Comparison of ENCODE assay signal across 17 cellular contexts in the genomic region with DNA sequence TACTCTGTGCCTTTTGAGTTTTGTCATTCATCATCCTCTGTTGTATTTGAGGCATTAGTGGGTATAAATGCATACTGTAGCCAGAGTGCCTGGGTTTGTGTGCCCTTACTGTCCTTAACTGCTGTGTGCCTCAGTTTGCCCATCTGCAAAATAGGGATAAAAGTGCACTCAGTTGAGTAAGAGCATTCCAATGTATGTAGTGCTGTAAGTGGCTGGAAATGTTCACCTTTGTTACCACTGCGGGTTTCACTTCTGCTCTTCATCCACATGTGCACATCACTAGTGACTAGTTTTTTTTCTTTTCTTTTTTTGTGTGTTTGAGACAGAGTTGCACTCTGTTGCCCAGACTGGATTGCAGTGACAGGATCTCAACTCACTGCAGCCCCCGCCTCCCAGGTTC. TPM values are rescaled to one million over a fixed set of nuclear protein-coding genes. Genes with fewer than 3 reads are reported as not detected.
DNase-seq lines count a peak whose midpoint lies in the region; ATAC-seq and TF ChIP-seq lines count a peak whose summit lies in the region.
"Had no signal": no experiment of that assay in that cellular context is flagged by ENCODE, and none has a peak within 500 bp of the region (broad histone marks: within the 10 kb centered on the region; RNA-seq: fewer than 3 reads in every experiment).

No MANE protein-coding gene starts in this region.

- peaks cover 27 to 99% (median 75%) of the 10 kb centered on the region in 11 experiments; a peak in 21 of 22 replicates for H4K20me1 ChIP-seq in BLaER1 treated with 17β-estradiol and CSF1 and Interleukin-3, amounts not matched to agents 10 nM and 100 nM

- peaks cover 17 to 39% (median 24%) of the 10 kb centered on the region in 10 experiments for H3K4me1 ChIP-seq in BLaER1 treated with 17β-estradiol and CSF1 and Interleukin-3, amounts not matched to agents 10 nM and 100 nM
- H3K4me1 ChIP-seq in CD4-positive, alpha-beta memory T cell (ENCODE audit: insufficient read depth, low read length), result no peaks in the 10 kb centered on the region
- H3K4me1 ChIP-seq: SJSA1 had no signal

- TF ChIP-seq CTCF in osteocyte (IDR thresholded peaks at IDR 0.05), result no peak

- CTCF ChIA-PET in CD4-positive, alpha-beta memory T cell (lab: Charles Lee; ENCODE audit: partially characterized antibody), result interaction anchor here (1.3 kb wide), 1 partner anchor 9 kb away, joined by 5 read pairs; no protein-coding TSS in a partner anchor

- peaks cover 38% of the 10 kb centered on the region for H3K36me3 Mint-ChIP-seq in osteocyte (ENCODE audit: unreplicated experiment)
- H3K36me3 Mint-ChIP-seq in CD4-positive, alpha-beta memory T cell, result peaks cover 35 to 86% of the 10 kb centered on the region in 2 donors

- intact Hi-C loops in CD4-positive, alpha-beta memory T cell (cut with micrococcal nuclease), result no loop called here

- H3K9me3 ChIP-seq in BLaER1 treated with 17β-estradiol and CSF1 and Interleukin-3, amounts not matched to agents 10 nM and 100 nM (replicated peaks in 1 of 11), result no peaks in the 10 kb centered on the region
- H3K9me3 ChIP-seq in CD4-positive, alpha-beta memory T cell (ENCODE audit: control insufficient read depth in 1 of 2, low read length in 2 of 2), result no peaks in the 10 kb centered on the region
- H3K9me3 ChIP-seq: ovary, SJSA1 had no signal

- DNase-seq in NCI-H1417 treated with DMSO at 0.1 percent for 48 hours (lab: John Stamatoyannopoulos, UW) (no peak), osteocyte (ENCODE audit: extremely low spot score, unreplicated experiment) (no peak)
- no peak for DNase-seq in stimulated activated naive CD4-positive, alpha-beta T cell treated with Interleukin-2 at 50 U/mL for 16 hours (lab: John Stamatoyannopoulos, UW)
- DNase-seq in CD4-positive, alpha-beta memory T cell, result no peak
- DNase-seq: activated T-cell treated with anti-CD3 and anti-CD28 coated beads, Interleukin-2, amount 50 U/mL, for 48 hours; DMS 273 treated with DMSO at 0.1 percent for 48 hours; NCI-H1092 treated with DMSO at 0.1 percent for 48 hours; NCI-H524 treated with DMSO at 0.1 percent for 48 hours; ovary had no signal

- H3K27me3 Mint-ChIP-seq in osteocyte (ENCODE audit: unreplicated experiment), result no peaks in the 10 kb centered on the region
- H3K27me3 Mint-ChIP-seq in CD4-positive, alpha-beta memory T cell, result no peaks in the 10 kb centered on the region

- H3K27ac Mint-ChIP-seq in osteocyte (ENCODE audit: unreplicated experiment), result no peak overlapping the region
- H3K27ac Mint-ChIP-seq in CD4-positive, alpha-beta memory T cell, result peak overlapping the region in 2 of 7 donors; percentile 7 to 32
- H3K27ac Mint-ChIP-seq: mesothelial cell of epicardium, WTC11 had no signal

- POLR2A ChIA-PET in CD4-positive, alpha-beta memory T cell (lab: Charles Lee; ENCODE audit: partially characterized antibody), result no interaction called here

- H3K4me1 Mint-ChIP-seq in osteocyte (ENCODE audit: unreplicated experiment), result no peaks in the 10 kb centered on the region
- H3K4me1 Mint-ChIP-seq in CD4-positive, alpha-beta memory T cell, result peaks cover 0 to 15% (median 5%) of the 10 kb centered on the region in 4 donors
- H3K4me1 Mint-ChIP-seq: mesothelial cell of epicardium, WTC11 had no signal

- H3K4me2 ChIP-seq in BLaER1 treated with 17β-estradiol and CSF1 and Interleukin-3, amounts not matched to agents 10 nM and 100 nM, result peak overlapping the region in 9 of 11 experiments; percentile 10 to 50 (median 29); a peak in 11 of 22 replicates

- ATAC-seq in GM19043 (IDR thresholded peaks at IDR 0.05; ENCODE audit: low read depth, unreplicated experiment), result peak; percentile 71
- peak; percentile 81 for ATAC-seq in HG02623 (IDR thresholded peaks at IDR 0.05; ENCODE audit: unreplicated experiment)
- ATAC-seq in HG03521 (IDR thresholded peaks at IDR 0.05; ENCODE audit: unreplicated experiment), result peak; percentile 64
- ATAC-seq: HCT116, WTC11 had no signal

- H3K36me3 ChIP-seq in BLaER1 treated with 17β-estradiol and CSF1 and Interleukin-3, amounts not matched to agents 10 nM and 100 nM, result peaks cover 92 to 100% (median 99%) of the 10 kb centered on the region in 11 experiments
- H3K36me3 ChIP-seq in CD4-positive, alpha-beta memory T cell (ENCODE audit: insufficient read depth, low read length), result peaks cover 50% of the 10 kb centered on the region
- H3K36me3 ChIP-seq: ovary had no signal

- H3K4me3 Mint-ChIP-seq in osteocyte (ENCODE audit: unreplicated experiment), result no peak overlapping the region
- no peak overlapping the region for H3K4me3 Mint-ChIP-seq in CD4-positive, alpha-beta memory T cell
- H3K4me3 Mint-ChIP-seq: mesothelial cell of epicardium, WTC11 had no signal

- H3K9ac ChIP-seq in BLaER1 treated with 17β-estradiol and CSF1 and Interleukin-3, amounts not matched to agents 10 nM and 100 nM, result peak overlapping the region in 1 of 11 experiments; percentile 5; a peak in 1 of 22 replicates

- H3K9me3 Mint-ChIP-seq in osteocyte (ENCODE audit: unreplicated experiment), result no peaks in the 10 kb centered on the region
- H3K9me3 Mint-ChIP-seq in CD4-positive, alpha-beta memory T cell, result no peaks in the 10 kb centered on the region
- H3K9me3 Mint-ChIP-seq: mesothelial cell of epicardium, WTC11 had no signal

- H3K27ac ChIP-seq in BLaER1 treated with 17β-estradiol and CSF1 and Interleukin-3, amounts not matched to agents 10 nM and 100 nM, result no peak overlapping the region
- no peak overlapping the region for H3K27ac ChIP-seq in CD4-positive, alpha-beta memory T cell (ENCODE audit: low read depth, low read length)
- H3K27ac ChIP-seq: ovary, SJSA1 had no signal

- no peak overlapping the region for H3K4me3 ChIP-seq in BLaER1 treated with 17β-estradiol and CSF1 and Interleukin-3, amounts not matched to agents 10 nM and 100 nM
- no peak overlapping the region for H3K4me3 ChIP-seq in CD4-positive, alpha-beta memory T cell (ENCODE audit: low read length in 2 of 2)
- H3K4me3 ChIP-seq: ovary, SJSA1 had no signal

- H3K27me3 ChIP-seq in BLaER1 treated with 17β-estradiol and CSF1 and Interleukin-3, amounts not matched to agents 10 nM and 100 nM, result no peaks in the 10 kb centered on the region
- H3K27me3 ChIP-seq in CD4-positive, alpha-beta memory T cell (ENCODE audit: insufficient read depth, low read length), result no peaks in the 10 kb centered on the region
- H3K27me3 ChIP-seq: ovary, SJSA1 had no signal

RNA-seq across cellular contexts. Expression of gene PLEKHB2, which starts 39.9 kb away (rescaled TPM):
- total RNA-seq in osteocyte, result 53.9 and 54.2 TPM in 2 replicates
- 10 to 100 TPM; 45.5 to 48.3 TPM for total RNA-seq in CD4-positive, alpha-beta memory T cell
- 10 to 100 TPM; 70.3 to 84.2 TPM for polyA plus RNA-seq in CD4-positive, alpha-beta memory T cell

RNA-seq across cellular contexts. Expression of gene FAM168B, which starts 51.8 kb away (rescaled TPM):
- total RNA-seq in osteocyte, result 111 and 114 TPM in 2 replicates
- total RNA-seq in CD4-positive, alpha-beta memory T cell, result 10 to 100 TPM; 79.4 to 81.0 TPM
- polyA plus RNA-seq in CD4-positive, alpha-beta memory T cell, result 10 to 100 TPM; 17.4 to 37.2 TPM
